In genomic region chr5:179914032-179914755, GRCh38 we compare ENCODE assay signal across 8 cellular contexts. TPM values are rescaled to one million over a fixed set of nuclear protein-coding genes. Genes with fewer than 3 reads are reported as not detected.
A peak's percentile ranks its signal among the peaks of the same experiment; 100 is the strongest.
DNase-seq lines count a peak whose midpoint lies in the region; ATAC-seq and TF ChIP-seq lines count a peak whose summit lies in the region.

No MANE protein-coding gene starts in this region.

- DNase-seq in Caki2 (ENCODE audit: low read depth) (peak; percentile 27), HT1080 (ENCODE audit: low read depth) (peak; percentile 71), brain microvascular endothelial cell (peak; percentile 18), KG1 (lab: John Stamatoyannopoulos, UW) (no peak), HEK293T (ENCODE audit: extremely low spot score) (no peak)
- DNase-seq in stimulated activated CD8-positive, alpha-beta memory T cell treated with anti-CD3 and anti-CD28 coated beads, Interleukin-4, amount 100 ng/mL, for 48 hours = no peak

- H3K36me3 ChIP-seq in brain microvascular endothelial cell (replicated peaks) (no peaks in the 10 kb centered on the region), mucosa of rectum (ENCODE audit: control insufficient read depth in 2 of 2, insufficient read depth in 2 of 2, low read length in 2 of 2) (no peaks in the 10 kb centered on the region)

- no peak overlapping the region for H3K27ac ChIP-seq in brain microvascular endothelial cell
- H3K27ac ChIP-seq in mucosa of rectum (ENCODE audit: low read depth in 2 of 2, low read length in 2 of 2) = peak overlapping the region; percentile 83 to 87

- no peak for TF ChIP-seq CTCF in brain microvascular endothelial cell (IDR thresholded peaks at IDR 0.05; ENCODE audit: low read depth, low read length, missing control alignments)

- H3K4me3 ChIP-seq in brain microvascular endothelial cell (ENCODE audit: low read depth, low read length) (no peak overlapping the region), mucosa of rectum (ENCODE audit: low read length in 2 of 2) (peak overlapping the region; percentile 33)

- peaks cover 10 to 14% of the 10 kb centered on the region in 2 donors for H3K4me1 ChIP-seq in mucosa of rectum (ENCODE audit: control insufficient read depth in 2 of 2, insufficient read depth in 2 of 2, low read length in 2 of 2)

- CTCF ChIA-PET in HEK293T (lab: Yijun Ruan, JAX) = interaction anchor here (1.4 kb wide), 1 partner anchor 61 kb away, joined by 3 read pairs; no protein-coding TSS in a partner anchor

- POLR2A ChIA-PET in HEK293T (lab: Yijun Ruan, JAX) = no interaction called here

- no peak for ATAC-seq in HG03135 (IDR thresholded peaks at IDR 0.05; ENCODE audit: unreplicated experiment)

- H3K27me3 ChIP-seq in brain microvascular endothelial cell (replicated peaks) = no peaks in the 10 kb centered on the region
- no peaks in the 10 kb centered on the region for H3K27me3 ChIP-seq in mucosa of rectum (ENCODE audit: control insufficient read depth in 2 of 2, insufficient read depth in 2 of 2, low read length in 2 of 2)

- in situ Hi-C loops in Caki2 (cut with HindIII; ENCODE audit: low pct_unique_long_range_greater_than_20kb, low sequenced_read_pairs) (no loop called here), brain microvascular endothelial cell (cut with HindIII; ENCODE audit: low pct_ligation_motif_present, low sequenced_read_pairs) (no loop called here)

- peak overlapping the region in 1 of 2 donors; percentile 6 for H3K9ac ChIP-seq in mucosa of rectum (ENCODE audit: low read depth in 1 of 2, low read length in 2 of 2)

- no peaks in the 10 kb centered on the region for H3K9me3 ChIP-seq in mucosa of rectum (ENCODE audit: control insufficient read depth in 2 of 2, low read length in 2 of 2)

TF ChIP-seq in HEK293T, 16 proteins besides CTCF, POLR2A, EP300 and RAD21:
- TF ChIP-seq ARNT (IDR thresholded peaks at IDR 0.05) (no peak), FOXK2 (IDR thresholded peaks at IDR 0.05) (no peak), CTBP1 (IDR thresholded peaks at IDR 0.05; ENCODE audit: borderline replicate concordance) (no peak), NFRKB (IDR thresholded peaks at IDR 0.05) (no peak), BHLHE40 (IDR thresholded peaks at IDR 0.05; ENCODE audit: borderline replicate concordance) (no peak), FOXM1 (IDR thresholded peaks at IDR 0.05; ENCODE audit: borderline replicate concordance) (no peak), FOXA1 (IDR thresholded peaks at IDR 0.05) (no peak), LEF1 (IDR thresholded peaks at IDR 0.05; ENCODE audit: borderline replicate concordance) (no peak), SP1 (IDR thresholded peaks at IDR 0.05) (no peak), PKNOX1 (IDR thresholded peaks at IDR 0.05) (no peak), SUZ12 (IDR thresholded peaks at IDR 0.05) (no peak), HDGF (IDR thresholded peaks at IDR 0.05; ENCODE audit: borderline replicate concordance) (no peak), L3MBTL2 (conservative IDR thresholded peaks at IDR 0.05) (no peak), ELF4 (IDR thresholded peaks at IDR 0.05) (no peak), ZNF384 (IDR thresholded peaks at IDR 0.05) (no peak), TARDBP (IDR thresholded peaks at IDR 0.05) (no peak)

RNA-seq across cellular contexts. Expression of gene TBC1D9B, which starts 6.5 kb away (rescaled TPM):
- 76.3 and 87.3 TPM in 2 replicates for total RNA-seq in Caki2 (2014; rRNA removed; shearing (Covaris generic); ENCODE audit: low replicate concordance)
- total RNA-seq in HT1080 (2014; rRNA removed; shearing (Covaris generic)) = 46.2 and 46.6 TPM in 2 replicates
- 61.7 and 63.7 TPM in 2 replicates for polyA plus RNA-seq in HT1080 (2015; cell fraction: cytosol; rRNA removed)
- polyA plus RNA-seq in HT1080 (2015; cell fraction: nucleus; rRNA removed) = 127 and 141 TPM in 2 replicates

RNA-seq across cellular contexts. Expression of gene MRNIP, which starts 55.6 kb away (rescaled TPM):
- total RNA-seq in Caki2 (2014; rRNA removed; shearing (Covaris generic); ENCODE audit: low replicate concordance) = 35.9 and 54.8 TPM in 2 replicates
- 6.9 and 10.1 TPM in 2 replicates for total RNA-seq in HT1080 (2014; rRNA removed; shearing (Covaris generic))
- 7.3 and 7.6 TPM in 2 replicates for polyA plus RNA-seq in HT1080 (2015; cell fraction: cytosol; rRNA removed)
- polyA plus RNA-seq in HT1080 (2015; cell fraction: nucleus; rRNA removed) = 78.1 and 81.1 TPM in 2 replicates

Comparison
In these comparisons a context has a peak if more than half of its experiments do, and no peak if none do; other contexts are left out.
1. DNase-seq: peak in Caki2 (single experiment), HT1080 (single experiment) and brain microvascular endothelial cell (single experiment); none in KG1 (single experiment), HEK293T (single experiment) and stimulated activated CD8-positive, alpha-beta memory T cell treated with anti-CD3 and anti-CD28 coated beads, Interleukin-4, amount 100 ng/mL, for 48 hours (single experiment).